12 cellular contexts compared by ENCODE assay signal in genomic region chr6:106082735-106083398, GRCh38. TPM values are rescaled to one million over a fixed set of nuclear protein-coding genes. Genes with fewer than 3 reads are reported as not detected.
DNase-seq lines count a peak whose midpoint lies in the region; TF ChIP-seq lines count a peak whose summit lies in the region.
"Had no signal": no experiment of that assay in that cellular context is flagged by ENCODE, and none has a peak within 500 bp of the region (broad histone marks: within the 10 kb centered on the region; RNA-seq: fewer than 3 reads in every experiment).

No MANE protein-coding gene starts in this region.

- H3K9me3 Mint-ChIP-seq in activated CD4-positive, alpha-beta T cell treated with anti-CD3 and anti-CD28 coated beads, Interleukin-2, amount 10 ng/mL, durations not matched to agents 24 days and 14 days, result no peaks in the 10 kb centered on the region
- no peaks in the 10 kb centered on the region for H3K9me3 Mint-ChIP-seq in progenitor cell of endocrine pancreas (ENCODE audit: low read depth)

- no peaks in the 10 kb centered on the region for H3K9me3 ChIP-seq in OCI-LY3 (ENCODE audit: insufficient read depth, low read length)
- no peaks in the 10 kb centered on the region for H3K9me3 ChIP-seq in skeletal muscle satellite cell (replicated peaks; ENCODE audit: low read length)
- H3K9me3 ChIP-seq in ascending aorta, result no peaks in the 10 kb centered on the region
- H3K9me3 ChIP-seq: lower lobe of right lung, psoas muscle had no signal

- H3K36me3 Mint-ChIP-seq in activated CD4-positive, alpha-beta T cell treated with anti-CD3 and anti-CD28 coated beads, Interleukin-2, amount 10 ng/mL, durations not matched to agents 24 days and 14 days (ENCODE audit: low read depth), result peaks cover 7% of the 10 kb centered on the region
- H3K36me3 Mint-ChIP-seq in progenitor cell of endocrine pancreas (ENCODE audit: insufficient read depth), result no peaks in the 10 kb centered on the region

- peaks cover 14% of the 10 kb centered on the region for H3K36me3 ChIP-seq in OCI-LY3 (replicated peaks; ENCODE audit: low read depth, low read length)
- H3K36me3 ChIP-seq in skeletal muscle satellite cell (ENCODE audit: insufficient read depth, low read length), result no peaks in the 10 kb centered on the region
- H3K36me3 ChIP-seq in ascending aorta, result no peaks in the 10 kb centered on the region
- H3K36me3 ChIP-seq: lower lobe of right lung had no signal

- DNase-seq in activated CD4-positive, alpha-beta T cell treated with anti-CD3 and anti-CD28 coated beads, Interleukin-2, amount 10 ng/mL, durations not matched to agents 24 days and 14 days, result no peak
- no peak for DNase-seq in activated CD4-positive, alpha-beta T cell treated with anti-CD3 and anti-CD28 coated beads for 4 hours
- peak; percentile 70 for DNase-seq in dedifferentiated amniotic fluid mesenchymal stem cell (ENCODE audit: extremely low spot score)
- DNase-seq in progenitor cell of endocrine pancreas (ENCODE audit: low spot score, unreplicated experiment), result no peak
- DNase-seq in ascending aorta (ENCODE audit: low spot score in 2 of 2), result no peak
- DNase-seq in NCI-H345 (lab: John Stamatoyannopoulos, UW), result no peak
- DNase-seq: lower lobe of right lung, NCI-H187 treated with DMSO at 0.1 percent for 48 hours, psoas muscle had no signal

- H4K20me1 ChIP-seq in OCI-LY3 (ENCODE audit: insufficient read depth, low read length), result no peaks in the 10 kb centered on the region

- peaks cover 33% of the 10 kb centered on the region for H3K4me1 ChIP-seq in OCI-LY3 (ENCODE audit: low read length)
- peaks cover 49% of the 10 kb centered on the region for H3K4me1 ChIP-seq in skeletal muscle satellite cell (ENCODE audit: control insufficient read depth, insufficient read depth, low read length)
- H3K4me1 ChIP-seq in ascending aorta, result peaks cover 3 to 6% of the 10 kb centered on the region in 2 donors

- peaks cover 16% of the 10 kb centered on the region for H3K27me3 Mint-ChIP-seq in activated CD4-positive, alpha-beta T cell treated with anti-CD3 and anti-CD28 coated beads, Interleukin-2, amount 10 ng/mL, durations not matched to agents 24 days and 14 days
- peaks cover 24% of the 10 kb centered on the region for H3K27me3 Mint-ChIP-seq in progenitor cell of endocrine pancreas

- H3K4me3 ChIP-seq in OCI-LY3 (ENCODE audit: low read length) (no peak overlapping the region), skeletal muscle satellite cell (ENCODE audit: low read length) (no peak overlapping the region), ascending aorta (no peak overlapping the region)
- H3K4me3 ChIP-seq: lower lobe of right lung, psoas muscle had no signal

- H3K4me1 Mint-ChIP-seq in activated CD4-positive, alpha-beta T cell treated with anti-CD3 and anti-CD28 coated beads, Interleukin-2, amount 10 ng/mL, durations not matched to agents 24 days and 14 days, result peaks cover 46% of the 10 kb centered on the region
- peaks cover 57% of the 10 kb centered on the region for H3K4me1 Mint-ChIP-seq in progenitor cell of endocrine pancreas (ENCODE audit: low read depth)

- H3K9ac ChIP-seq in OCI-LY3 (ENCODE audit: low read length) (no peak overlapping the region), skeletal muscle satellite cell (ENCODE audit: low read depth, low read length) (peak overlapping the region; percentile 26)

- H3K79me2 ChIP-seq in OCI-LY3 (ENCODE audit: low read length), result peaks cover 31% of the 10 kb centered on the region

- TF ChIP-seq CTCF in OCI-LY3 (IDR thresholded peaks at IDR 0.05; ENCODE audit: low read depth, low read length) (no peak), progenitor cell of endocrine pancreas (IDR thresholded peaks at IDR 0.05; ENCODE audit: unreplicated experiment) (no peak), ascending aorta (IDR thresholded peaks at IDR 0.05) (no peak)

- H3K27ac ChIP-seq in OCI-LY3 (ENCODE audit: low read length), result peak overlapping the region; percentile 97
- H3K27ac ChIP-seq in ascending aorta, result no peak overlapping the region
- H3K27ac ChIP-seq: lower lobe of right lung, psoas muscle, VCaP had no signal

- H2AFZ ChIP-seq in OCI-LY3 (ENCODE audit: low read depth, low read length), result no peak overlapping the region

- H3K4me2 ChIP-seq in OCI-LY3 (ENCODE audit: low read length) (peak overlapping the region; percentile 84), skeletal muscle satellite cell (ENCODE audit: low read length) (peak overlapping the region; percentile 9)

- H3K4me3 Mint-ChIP-seq in activated CD4-positive, alpha-beta T cell treated with anti-CD3 and anti-CD28 coated beads, Interleukin-2, amount 10 ng/mL, durations not matched to agents 24 days and 14 days, result peak overlapping the region; percentile 19
- no peak overlapping the region for H3K4me3 Mint-ChIP-seq in progenitor cell of endocrine pancreas (ENCODE audit: low read depth)

- intact Hi-C loops in activated CD4-positive, alpha-beta T cell treated with anti-CD3 and anti-CD28 coated beads, Interleukin-2, amount 10 ng/mL, durations not matched to agents 24 days and 14 days (cut with micrococcal nuclease), result no loop called here
- intact Hi-C loops in ascending aorta (cut with DNase I), result loop anchor here (10.0 kb wide), 1 partner anchor 598 kb away; no protein-coding TSS in a partner anchor

- H3K27me3 ChIP-seq in OCI-LY3 (ENCODE audit: low read depth, low read length), result no peaks in the 10 kb centered on the region
- H3K27me3 ChIP-seq in skeletal muscle satellite cell (ENCODE audit: control insufficient read depth, insufficient read depth, low read length), result no peaks in the 10 kb centered on the region
- H3K27me3 ChIP-seq in ascending aorta, result no peaks in the 10 kb centered on the region

- peak overlapping the region; percentile 74 for H3K27ac Mint-ChIP-seq in activated CD4-positive, alpha-beta T cell treated with anti-CD3 and anti-CD28 coated beads, Interleukin-2, amount 10 ng/mL, durations not matched to agents 24 days and 14 days
- H3K27ac Mint-ChIP-seq in progenitor cell of endocrine pancreas, result no peak overlapping the region

RNA-seq across cellular contexts. Expression of gene PRDM1, which starts 3.3 kb away (rescaled TPM):
- total RNA-seq in activated CD4-positive, alpha-beta T cell treated with anti-CD3 and anti-CD28 coated beads, Interleukin-2, amount 10 ng/mL, durations not matched to agents 24 days and 14 days, result 35.9 and 37.4 TPM in 2 replicates
- total RNA-seq in skeletal muscle satellite cell (2012; rRNA removed), result 0.44 and 2.5 TPM in 2 replicates
- total RNA-seq in progenitor cell of endocrine pancreas (4.3 and 8.9 TPM in 2 replicates), ascending aorta (0.21 TPM)
